24 cellular contexts compared by ENCODE assay signal in genomic region chr11:134017773-134018430, GRCh38.
"Had no signal": no experiment of that assay in that cellular context is flagged by ENCODE, and none has a peak within 500 bp of the region (broad histone marks: within the 10 kb centered on the region; RNA-seq: fewer than 3 reads in every experiment).

No MANE protein-coding gene starts in this region.

- DNase-seq: colonic mucosa; effector memory CD4-positive, alpha-beta T cell; foreskin keratinocyte; kidney; left cardiac atrium; left lung; mesenchymal stem cell; midbrain; naive thymus-derived CD8-positive, alpha-beta T cell; nephron progenitor cell; stimulated activated CD4-positive, alpha-beta T cell treated with anti-CD3 and anti-CD28 coated beads, Interleukin-2, amount 100 ng/mL, for 24 hours; stimulated activated CD4-positive, alpha-beta T cell treated with anti-CD3 and anti-CD28 coated beads, Interleukin-4, amount 100 ng/mL, for 24 hours; stimulated activated naive CD4-positive, alpha-beta T cell treated with Interleukin-2 at 50 U/mL for 16 hours; stomach; upper lobe of left lung had no signal

- H3K4me3 ChIP-seq: colonic mucosa, esophagus muscularis mucosa, gastroesophageal sphincter, heart left ventricle, hepatocyte, left lung, prostate gland, right atrium auricular region, smooth muscle cell, stomach, thoracic aorta, tibial nerve, upper lobe of left lung had no signal

- H3K27me3 ChIP-seq: colonic mucosa, esophagus muscularis mucosa, heart left ventricle, right atrium auricular region, upper lobe of left lung had no signal

- H3K9me3 ChIP-seq: colonic mucosa, esophagus muscularis mucosa, gastroesophageal sphincter, heart left ventricle, left lung, prostate gland, right atrium auricular region, stomach, thoracic aorta, tibial nerve, upper lobe of left lung had no signal

- H3K27ac ChIP-seq: colonic mucosa, esophagus muscularis mucosa, foreskin keratinocyte, gastroesophageal sphincter, heart left ventricle, hepatocyte, left lung, prostate gland, right atrium auricular region, stomach, thoracic aorta, tibial nerve, upper lobe of left lung had no signal

- H3K4me2 ChIP-seq: hepatocyte, smooth muscle cell had no signal

- H3K36me3 ChIP-seq: colonic mucosa, esophagus muscularis mucosa, gastroesophageal sphincter, heart left ventricle, left lung, prostate gland, right atrium auricular region, stomach, thoracic aorta, tibial nerve, upper lobe of left lung had no signal

- H3K4me1 ChIP-seq: colonic mucosa, foreskin keratinocyte, left lung, prostate gland, tibial nerve, upper lobe of left lung had no signal
